Comparison of ENCODE assay signal across 23 cellular contexts in the genomic region with DNA sequence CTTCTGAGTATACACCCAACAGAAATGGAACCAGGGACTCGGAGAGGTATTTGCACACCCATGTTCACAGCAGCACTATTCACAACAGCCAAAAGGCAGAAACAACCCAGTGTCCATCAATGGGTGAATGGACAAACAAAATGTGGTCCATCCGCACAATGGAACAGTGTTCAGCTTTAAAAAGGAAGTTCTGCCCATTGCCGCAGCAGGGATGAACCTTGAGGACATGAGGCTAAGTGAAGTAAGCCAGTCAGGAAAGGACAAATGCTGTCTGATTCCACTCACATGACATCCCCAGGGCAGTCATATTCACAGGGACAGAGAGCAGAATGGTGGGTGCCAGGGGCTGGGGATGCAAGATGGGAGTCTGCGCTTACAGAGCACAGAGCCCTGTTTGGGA. TPM values are rescaled to one million over a fixed set of nuclear protein-coding genes. Genes with fewer than 3 reads are reported as not detected.
DNase-seq lines count a peak whose midpoint lies in the region; ATAC-seq lines count a peak whose summit lies in the region.
"Had no signal": no experiment of that assay in that cellular context is flagged by ENCODE, and none has a peak within 500 bp of the region (broad histone marks: within the 10 kb centered on the region; RNA-seq: fewer than 3 reads in every experiment).

No MANE protein-coding gene starts in this region.

- H3K27me3 Mint-ChIP-seq in activated CD4-positive, alpha-beta T cell treated with anti-CD3 and anti-CD28 coated beads, Interleukin-2, amount 10 ng/mL, durations not matched to agents 24 days and 14 days: no peaks in the 10 kb centered on the region
- no peaks in the 10 kb centered on the region for H3K27me3 Mint-ChIP-seq in activated CD4-positive, alpha-beta T cell treated with anti-CD3 and anti-CD28 coated beads for 36 hours
- peaks cover 2 to 9% (median 2%) of the 10 kb centered on the region in 3 donors for H3K27me3 Mint-ChIP-seq in immature natural killer cell (ENCODE audit: low read depth in 3 of 3)
- H3K27me3 Mint-ChIP-seq in stimulated activated memory B cell treated with anti-CD40 and anti-IgM and Interleukin-4, amounts not matched to agents 10 μg/mL and 1 μg/mL and 100 μg/mL, for 72 hours: no peaks in the 10 kb centered on the region

- no peak for ATAC-seq in activated CD4-positive, alpha-beta T cell treated with anti-CD3 and anti-CD28 coated beads for 36 hours
- no peak for ATAC-seq in stimulated activated memory B cell treated with anti-CD40 and anti-IgM and Interleukin-4, amounts not matched to agents 10 μg/mL and 1 μg/mL and 100 μg/mL, for 72 hours
- ATAC-seq: esophagus mucosa, mucosa of descending colon, Panc1 had no signal

- in situ Hi-C loops in SK-MEL-5 (cut with HindIII; ENCODE audit: low pct_unique_long_range_greater_than_20kb, low sequenced_read_pairs): no loop called here

- no peak for DNase-seq in activated CD4-positive, alpha-beta T cell treated with anti-CD3 and anti-CD28 coated beads, Interleukin-2, amount 10 ng/mL, durations not matched to agents 24 days and 14 days
- DNase-seq in activated CD4-positive, alpha-beta T cell treated with anti-CD3 and anti-CD28 coated beads for 36 hours: no peak
- DNase-seq in SK-MEL-5 (ENCODE audit: low read depth, low spot score) (peak; percentile 68), immature natural killer cell (no peak), NCI-H187 (lab: John Stamatoyannopoulos, UW) (no peak), Kasumi-1 (lab: John Stamatoyannopoulos, UW) (no peak), head of caudate nucleus (no peak)
- DNase-seq: activated CD4-positive, alpha-beta T cell treated with anti-CD3 and anti-CD28 coated beads, Interleukin-2, amount 50 U/mL, for 1 hour; activated CD8-positive, alpha-beta memory T cell treated with anti-CD3 and anti-CD28 coated beads, Interleukin-2, amount 50 U/mL, for 48 hours; adrenal gland; brain microvascular endothelial cell; Caco-2; DMS79; effector memory CD4-positive, alpha-beta T cell; Karpas-422; mucosa of descending colon; NCI-H1694 treated with DMSO at 0.1 percent for 48 hours; NCI-H526 treated with DMSO at 0.1 percent for 48 hours; transverse colon had no signal

- no peaks in the 10 kb centered on the region for H3K9me3 Mint-ChIP-seq in activated CD4-positive, alpha-beta T cell treated with anti-CD3 and anti-CD28 coated beads, Interleukin-2, amount 10 ng/mL, durations not matched to agents 24 days and 14 days
- no peaks in the 10 kb centered on the region for H3K9me3 Mint-ChIP-seq in activated CD4-positive, alpha-beta T cell treated with anti-CD3 and anti-CD28 coated beads for 36 hours (ENCODE audit: low read depth)
- H3K9me3 Mint-ChIP-seq in immature natural killer cell: no peaks in the 10 kb centered on the region
- H3K9me3 Mint-ChIP-seq in stimulated activated memory B cell treated with anti-CD40 and anti-IgM and Interleukin-4, amounts not matched to agents 10 μg/mL and 1 μg/mL and 100 μg/mL, for 72 hours: no peaks in the 10 kb centered on the region

- H3K36me3 Mint-ChIP-seq in activated CD4-positive, alpha-beta T cell treated with anti-CD3 and anti-CD28 coated beads, Interleukin-2, amount 10 ng/mL, durations not matched to agents 24 days and 14 days (ENCODE audit: low read depth): peaks cover 6% of the 10 kb centered on the region
- H3K36me3 Mint-ChIP-seq in activated CD4-positive, alpha-beta T cell treated with anti-CD3 and anti-CD28 coated beads for 36 hours (ENCODE audit: low read depth): no peaks in the 10 kb centered on the region
- peaks cover 0 to 15% (median 13%) of the 10 kb centered on the region in 3 donors for H3K36me3 Mint-ChIP-seq in immature natural killer cell
- H3K36me3 Mint-ChIP-seq in stimulated activated memory B cell treated with anti-CD40 and anti-IgM and Interleukin-4, amounts not matched to agents 10 μg/mL and 1 μg/mL and 100 μg/mL, for 72 hours: peaks cover 17% of the 10 kb centered on the region

- CTCF ChIA-PET in activated CD4-positive, alpha-beta T cell treated with anti-CD3 and anti-CD28 coated beads for 36 hours (lab: Charles Lee): interaction anchor here (1.0 kb wide), 1 partner anchor 19 kb away, joined by 6 read pairs; no protein-coding TSS in a partner anchor

- POLR2A ChIA-PET in activated CD4-positive, alpha-beta T cell treated with anti-CD3 and anti-CD28 coated beads for 36 hours (lab: Charles Lee): no interaction called here

- intact Hi-C loops in activated CD4-positive, alpha-beta T cell treated with anti-CD3 and anti-CD28 coated beads, Interleukin-2, amount 10 ng/mL, durations not matched to agents 24 days and 14 days (cut with micrococcal nuclease): no loop called here
- intact Hi-C loops in activated CD4-positive, alpha-beta T cell treated with anti-CD3 and anti-CD28 coated beads for 36 hours (cut with DNase I, micrococcal nuclease): no loop called here
- intact Hi-C loops in head of caudate nucleus (cut with DNase I): no loop called here

- H3K4me3 Mint-ChIP-seq in activated CD4-positive, alpha-beta T cell treated with anti-CD3 and anti-CD28 coated beads, Interleukin-2, amount 10 ng/mL, durations not matched to agents 24 days and 14 days: no peak overlapping the region
- no peak overlapping the region for H3K4me3 Mint-ChIP-seq in activated CD4-positive, alpha-beta T cell treated with anti-CD3 and anti-CD28 coated beads for 36 hours
- peak overlapping the region in 2 of 5 donors; percentile 38 to 46 for H3K4me3 Mint-ChIP-seq in immature natural killer cell
- H3K4me3 Mint-ChIP-seq in stimulated activated memory B cell treated with anti-CD40 and anti-IgM and Interleukin-4, amounts not matched to agents 10 μg/mL and 1 μg/mL and 100 μg/mL, for 72 hours: peak overlapping the region; percentile 8

- peaks cover 31% of the 10 kb centered on the region for H3K4me1 Mint-ChIP-seq in activated CD4-positive, alpha-beta T cell treated with anti-CD3 and anti-CD28 coated beads, Interleukin-2, amount 10 ng/mL, durations not matched to agents 24 days and 14 days
- H3K4me1 Mint-ChIP-seq in activated CD4-positive, alpha-beta T cell treated with anti-CD3 and anti-CD28 coated beads for 36 hours: peaks cover 30% of the 10 kb centered on the region
- peaks cover 65 to 69% of the 10 kb centered on the region in 2 donors for H3K4me1 Mint-ChIP-seq in immature natural killer cell
- H3K4me1 Mint-ChIP-seq in stimulated activated memory B cell treated with anti-CD40 and anti-IgM and Interleukin-4, amounts not matched to agents 10 μg/mL and 1 μg/mL and 100 μg/mL, for 72 hours: peaks cover 69% of the 10 kb centered on the region

- H3K27ac Mint-ChIP-seq in activated CD4-positive, alpha-beta T cell treated with anti-CD3 and anti-CD28 coated beads, Interleukin-2, amount 10 ng/mL, durations not matched to agents 24 days and 14 days: peak overlapping the region; percentile 36
- H3K27ac Mint-ChIP-seq in activated CD4-positive, alpha-beta T cell treated with anti-CD3 and anti-CD28 coated beads for 36 hours: no peak overlapping the region
- peak overlapping the region; percentile 3 to 96 (median 86) for H3K27ac Mint-ChIP-seq in immature natural killer cell
- peak overlapping the region; percentile 97 for H3K27ac Mint-ChIP-seq in stimulated activated memory B cell treated with anti-CD40 and anti-IgM and Interleukin-4, amounts not matched to agents 10 μg/mL and 1 μg/mL and 100 μg/mL, for 72 hours
- H3K27ac Mint-ChIP-seq: progenitor cell of endocrine pancreas had no signal

RNA-seq across cellular contexts. Expression of a gene that starts 7.5 kb away (rescaled TPM):
- 22.5 TPM in 2 replicates for total RNA-seq in activated CD4-positive, alpha-beta T cell treated with anti-CD3 and anti-CD28 coated beads, Interleukin-2, amount 10 ng/mL, durations not matched to agents 24 days and 14 days
- 10 to 100 TPM; 36.8 to 40.4 TPM for total RNA-seq in activated CD4-positive, alpha-beta T cell treated with anti-CD3 and anti-CD28 coated beads for 36 hours
- total RNA-seq in SK-MEL-5 (2014; rRNA removed; shearing (Covaris generic)): 7.1 and 8.0 TPM in 2 replicates
- polyA plus RNA-seq in SK-MEL-5 (2015; cell fraction: cytosol; rRNA removed): 18.6 and 23.3 TPM in 2 replicates
- polyA plus RNA-seq in SK-MEL-5 (2015; cell fraction: nucleus; rRNA removed): 12.6 and 13.5 TPM in 2 replicates
- polyA plus RNA-seq in immature natural killer cell: 10 to 100 TPM in 2 of 3 donors, 1 to 10 TPM in 1; 9.0 to 40.5 (median 15.3) TPM
